Comparison of ENCODE assay signal across 10 cellular contexts in genomic region chr12:131829795-131830334, GRCh38. TPM values are rescaled to one million over a fixed set of nuclear protein-coding genes. Genes with fewer than 3 reads are reported as not detected.
DNase-seq lines count a peak whose midpoint lies in the region; ATAC-seq and TF ChIP-seq lines count a peak whose summit lies in the region.
"Had no signal": no experiment of that assay in that cellular context is flagged by ENCODE, and none has a peak within 500 bp of the region (broad histone marks: within the 10 kb centered on the region; RNA-seq: fewer than 3 reads in every experiment).

No MANE protein-coding gene starts in this region.

- no peak overlapping the region for H3K27ac Mint-ChIP-seq in activated CD4-positive, alpha-beta T cell treated with anti-CD3 and anti-CD28 coated beads for 36 hours
- no peak overlapping the region for H3K27ac Mint-ChIP-seq in MCF 10A (ENCODE audit: low read depth, unreplicated experiment)
- H3K27ac Mint-ChIP-seq: CD4-positive, CD25-positive, alpha-beta regulatory T cell had no signal

- no TSS peak for BruUV-seq in MCF 10A (replicated peaks; lab: Mats Ljungman, UMichigan)

- no peak for DNase-seq in activated CD4-positive, alpha-beta T cell treated with anti-CD3 and anti-CD28 coated beads for 36 hours
- DNase-seq in activated CD4-positive, alpha-beta T cell treated with anti-CD3 and anti-CD28 coated beads for 4 hours = no peak
- DNase-seq in MCF 10A (ENCODE audit: unreplicated experiment) = no peak
- DNase-seq in tibial artery = no peak
- no peak for DNase-seq in stimulated activated CD4-positive, alpha-beta T cell treated with anti-CD3 and anti-CD28 coated beads, Interleukin-4, amount 100 ng/mL, for 4 hours
- DNase-seq: T-helper 9 cell had no signal

- peaks cover 0 to 55% (median 40%) of the 10 kb centered on the region in 4 donors for H3K4me1 ChIP-seq in tibial artery

- CTCF ChIA-PET in activated CD4-positive, alpha-beta T cell treated with anti-CD3 and anti-CD28 coated beads for 36 hours (lab: Charles Lee) = interaction anchor here (0.6 to 1.4 kb wide), 2 partner anchors 75 to 735 kb away, joined by 3 read pairs; no protein-coding TSS in a partner anchor
- CTCF ChIA-PET in MCF 10A (lab: Yijun Ruan, JAX) = interaction anchor here (0.7 to 1.6 kb wide), 3 partner anchors 116 to 913 kb away, joined by 3 to 8 read pairs (median 3); no protein-coding TSS in a partner anchor

- POLR2A ChIA-PET in activated CD4-positive, alpha-beta T cell treated with anti-CD3 and anti-CD28 coated beads for 36 hours (lab: Charles Lee) = no interaction called here
- POLR2A ChIA-PET in MCF 10A (lab: Yijun Ruan, JAX) = interaction anchor here (1.0 to 1.1 kb wide), 2 partner anchors 67 to 100 kb away, joined by 3 to 4 read pairs; no protein-coding TSS in a partner anchor

- H3K4me3 ChIP-seq in tibial artery = peak overlapping the region; percentile 44 to 49

- H3K4me1 Mint-ChIP-seq in activated CD4-positive, alpha-beta T cell treated with anti-CD3 and anti-CD28 coated beads for 36 hours = peaks cover 11% of the 10 kb centered on the region
- peaks cover 7% of the 10 kb centered on the region for H3K4me1 Mint-ChIP-seq in MCF 10A (ENCODE audit: insufficient read depth, unreplicated experiment)

- intact Hi-C loops in activated CD4-positive, alpha-beta T cell treated with anti-CD3 and anti-CD28 coated beads for 36 hours (cut with DNase I, micrococcal nuclease) = loop anchor here (2.0 to 10.0 kb wide), 6 partner anchors 65 to 725 kb away; partner anchors contain the start of genes SFSWAP (in 1 of the 2) and ULK1 (in 1 of the 2)
- intact Hi-C loops in MCF 10A (cut with micrococcal nuclease) (loop anchor here (2.0 to 5.0 kb wide), 3 partner anchors 65 to 913 kb away; partner anchors contain the start of gene ULK1), tibial artery (cut with DNase I; ENCODE audit: low total_unique reads) (loop anchor here (10.0 kb wide), 1 partner anchor 225 kb away; no protein-coding TSS in a partner anchor)

- no peak overlapping the region for H3K4me3 Mint-ChIP-seq in activated CD4-positive, alpha-beta T cell treated with anti-CD3 and anti-CD28 coated beads for 36 hours
- peak overlapping the region; percentile 75 for H3K4me3 Mint-ChIP-seq in MCF 10A (ENCODE audit: unreplicated experiment)

- ATAC-seq in activated CD4-positive, alpha-beta T cell treated with anti-CD3 and anti-CD28 coated beads for 36 hours = peak; percentile 2
- ATAC-seq in HG03342 (IDR thresholded peaks at IDR 0.05; ENCODE audit: unreplicated experiment) (no peak), HG03196 (IDR thresholded peaks at IDR 0.05; ENCODE audit: unreplicated experiment) (no peak)

- no peaks in the 10 kb centered on the region for H3K9me3 ChIP-seq in tibial artery

- H3K9me3 Mint-ChIP-seq in activated CD4-positive, alpha-beta T cell treated with anti-CD3 and anti-CD28 coated beads for 36 hours (ENCODE audit: low read depth) = no peaks in the 10 kb centered on the region
- no peaks in the 10 kb centered on the region for H3K9me3 Mint-ChIP-seq in MCF 10A (ENCODE audit: unreplicated experiment)

- H3K27me3 Mint-ChIP-seq in activated CD4-positive, alpha-beta T cell treated with anti-CD3 and anti-CD28 coated beads for 36 hours = peaks cover 44% of the 10 kb centered on the region
- no peaks in the 10 kb centered on the region for H3K27me3 Mint-ChIP-seq in MCF 10A (ENCODE audit: insufficient read depth, unreplicated experiment)

- H3K27ac ChIP-seq in layer of hippocampus (ENCODE audit: low read depth, low read length) = peak overlapping the region; percentile 71
- H3K27ac ChIP-seq in tibial artery = peak overlapping the region; percentile 43 to 54

- TF ChIP-seq CTCF in MCF 10A (IDR thresholded peaks at IDR 0.05; ENCODE audit: unreplicated experiment) = no peak
- TF ChIP-seq CTCF in tibial artery (IDR thresholded peaks at IDR 0.05) = no peak

- H3K36me3 Mint-ChIP-seq in activated CD4-positive, alpha-beta T cell treated with anti-CD3 and anti-CD28 coated beads for 36 hours (ENCODE audit: low read depth) = no peaks in the 10 kb centered on the region
- H3K36me3 Mint-ChIP-seq in MCF 10A (ENCODE audit: insufficient read depth, unreplicated experiment) = no peaks in the 10 kb centered on the region
- H3K36me3 Mint-ChIP-seq: CD4-positive, CD25-positive, alpha-beta regulatory T cell had no signal

- H3K36me3 ChIP-seq in tibial artery = no peaks in the 10 kb centered on the region

- H3K27me3 ChIP-seq in layer of hippocampus (ENCODE audit: control insufficient read depth, insufficient read depth, low read length) = peaks cover 6% of the 10 kb centered on the region
- H3K27me3 ChIP-seq in tibial artery = peaks cover 0 to 77% of the 10 kb centered on the region in 2 donors

RNA-seq across cellular contexts. Expression of gene MMP17, which starts 1.7 kb away (rescaled TPM):
- total RNA-seq in activated CD4-positive, alpha-beta T cell treated with anti-CD3 and anti-CD28 coated beads for 36 hours = not detected
- total RNA-seq in MCF 10A (2022) = 4.3 and 5.4 TPM in 2 replicates
- total RNA-seq: CD4-positive, CD25-positive, alpha-beta regulatory T cell had no signal
